30 cellular contexts compared by ENCODE assay signal in genomic region chr3:134384963-134385362, GRCh38.
"Had no signal": no experiment of that assay in that cellular context is flagged by ENCODE, and none has a peak within 500 bp of the region (broad histone marks: within the 10 kb centered on the region; RNA-seq: fewer than 3 reads in every experiment).

No MANE protein-coding gene starts in this region.

- H3K27ac Mint-ChIP-seq: dendritic cell treated with granulocyte-macrophage colony-stimulating factor and Interleukin-4, amounts not matched to agents 40 ng/mL and 50 ng/mL, for 4 days; endodermal cell; mesothelial cell of epicardium; nephron progenitor cell; stimulated activated naive B cell treated with anti-CD40 and anti-IgM and Interleukin-4, amounts not matched to agents 10 μg/mL and 1 μg/mL and 100 μg/mL, for 72 hours; stimulated activated naive CD8-positive, alpha-beta T cell treated with anti-CD3 and anti-CD28 coated beads, Interleukin-15, amount 100 ng/mL, for 72 hours; type B pancreatic cell had no signal

- H3K27me3 ChIP-seq: esophagus muscularis mucosa, foreskin keratinocyte, gastroesophageal sphincter, heart left ventricle, hepatocyte, pancreas, right lobe of liver, suprapubic skin had no signal

- H3K4me2 ChIP-seq: hepatocyte had no signal

- H3K9me3 Mint-ChIP-seq: dendritic cell treated with granulocyte-macrophage colony-stimulating factor and Interleukin-4, amounts not matched to agents 40 ng/mL and 50 ng/mL, for 4 days; stimulated activated naive CD8-positive, alpha-beta T cell treated with anti-CD3 and anti-CD28 coated beads, Interleukin-15, amount 100 ng/mL, for 72 hours; type B pancreatic cell had no signal

- H3K36me3 ChIP-seq: esophagus muscularis mucosa, gastroesophageal sphincter, heart left ventricle, left ventricle myocardium inferior, pancreas, right lobe of liver, suprapubic skin had no signal

- ATAC-seq: foreskin keratinocyte; gastroesophageal sphincter; heart left ventricle; left colon; mucosa of descending colon; pancreas; right lobe of liver; stimulated activated naive B cell treated with anti-CD40 and anti-IgM and Interleukin-4, amounts not matched to agents 10 μg/mL and 1 μg/mL and 100 μg/mL, for 72 hours; stimulated activated naive CD8-positive, alpha-beta T cell treated with anti-CD3 and anti-CD28 coated beads, Interleukin-15, amount 100 ng/mL, for 72 hours had no signal

- H3K4me3 ChIP-seq: esophagus muscularis mucosa, gastroesophageal sphincter, heart left ventricle, hepatocyte, left ventricle myocardium inferior, mucosa of descending colon, pancreas, right lobe of liver, suprapubic skin had no signal

- H3K4me1 Mint-ChIP-seq: stimulated activated naive CD8-positive, alpha-beta T cell treated with anti-CD3 and anti-CD28 coated beads, Interleukin-15, amount 100 ng/mL, for 72 hours had no signal

- FAIRE-seq: colon, endothelial cell of umbilical vein, pancreas, small intestine had no signal

- H3K4me1 ChIP-seq: left ventricle myocardium inferior, pancreas, right lobe of liver had no signal

- H3K36me3 Mint-ChIP-seq: mesothelial cell of epicardium, naive B cell, type B pancreatic cell had no signal

- H3K9me3 ChIP-seq: gastroesophageal sphincter, left ventricle myocardium inferior, mucosa of descending colon, pancreas, right lobe of liver, suprapubic skin had no signal

- H3K79me2 ChIP-seq: hepatocyte had no signal

- H2AFZ ChIP-seq: hepatocyte had no signal

- H3K27ac ChIP-seq: esophagus muscularis mucosa, foreskin keratinocyte, gastroesophageal sphincter, heart left ventricle, hepatocyte, left ventricle myocardium inferior, pancreas, right lobe of liver, suprapubic skin had no signal

- H3K4me3 Mint-ChIP-seq: dendritic cell treated with granulocyte-macrophage colony-stimulating factor and Interleukin-4, amounts not matched to agents 40 ng/mL and 50 ng/mL, for 4 days; endodermal cell; mesothelial cell of epicardium; naive B cell; nephron progenitor cell; stimulated activated naive B cell treated with anti-CD40 and anti-IgM and Interleukin-4, amounts not matched to agents 10 μg/mL and 1 μg/mL and 100 μg/mL, for 72 hours; stimulated activated naive CD8-positive, alpha-beta T cell treated with anti-CD3 and anti-CD28 coated beads, Interleukin-15, amount 100 ng/mL, for 72 hours; type B pancreatic cell had no signal

- DNase-seq: central memory CD4-positive, alpha-beta T cell; effector CD8-positive, alpha-beta T cell; endodermal cell; foreskin keratinocyte; heart left ventricle; kidney glomerular epithelial cell; left colon; left ventricle myocardium inferior; mesenchymal stem cell; mucosa of descending colon; naive B cell; nephron progenitor cell; occipital lobe; pancreas; retina; right lobe of liver; small intestine; stimulated activated CD4-positive, alpha-beta T cell treated with anti-CD3 and anti-CD28 coated beads, Interleukin-15, amount 100 ng/mL, for 24 hours; stimulated activated CD4-positive, alpha-beta T cell treated with anti-CD3 and anti-CD28 coated beads, Interleukin-2, amount 100 ng/mL, for 48 hours; stimulated activated naive B cell treated with anti-CD40 and anti-IgM and Interleukin-4, amounts not matched to agents 10 μg/mL and 1 μg/mL and 100 μg/mL, for 72 hours; stimulated activated naive CD8-positive, alpha-beta T cell treated with anti-CD3 and anti-CD28 coated beads, Interleukin-15, amount 100 ng/mL, for 72 hours had no signal
